28 cellular contexts compared by ENCODE assay signal in the genomic region with DNA sequence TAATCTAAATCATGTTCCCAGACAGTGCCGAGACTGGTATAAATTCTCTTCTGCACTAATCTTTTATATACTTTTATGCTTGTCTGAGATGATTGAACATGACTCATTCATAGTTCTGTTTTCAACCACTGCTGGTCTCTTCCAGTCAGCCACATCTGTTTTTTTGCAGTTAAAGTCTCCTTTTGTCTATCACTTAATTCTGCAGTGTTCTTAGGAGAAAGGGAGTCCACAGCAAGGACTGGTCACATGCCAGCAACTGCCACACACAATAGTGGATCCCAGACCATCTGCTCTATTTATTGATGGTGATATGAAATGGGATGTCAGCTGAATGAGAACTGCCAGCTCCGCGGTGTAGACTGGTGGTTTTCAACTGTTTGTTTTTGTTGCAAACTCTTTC.
A peak's percentile ranks its signal among the peaks of the same experiment; 100 is the strongest.
DNase-seq lines count a peak whose midpoint lies in the region; ATAC-seq and TF ChIP-seq lines count a peak whose summit lies in the region.
"Had no signal": no experiment of that assay in that cellular context is flagged by ENCODE, and none has a peak within 500 bp of the region (broad histone marks: within the 10 kb centered on the region; RNA-seq: fewer than 3 reads in every experiment).

No MANE protein-coding gene starts in this region.

- H3K27ac ChIP-seq in heart right ventricle = no peak overlapping the region
- H3K27ac ChIP-seq: neural progenitor cell, parathyroid adenoma, upper lobe of right lung had no signal

- H3K9me3 ChIP-seq in heart right ventricle = peaks cover 0 to 8% (median 0%) of the 10 kb centered on the region in 11 donors
- H3K9me3 ChIP-seq: upper lobe of right lung had no signal

- TF ChIP-seq CTCF in BJ (IDR thresholded peaks at IDR 0.05; ENCODE audit: insufficient read depth, low read depth, low read length) (no peak), heart right ventricle (IDR thresholded peaks at IDR 0.05) (no peak)

- H3K4me3 ChIP-seq in BJ (ENCODE audit: low read depth, low read length) (no peak overlapping the region), heart right ventricle (no peak overlapping the region)
- H3K4me3 ChIP-seq: neural progenitor cell, upper lobe of right lung had no signal

- H3K27me3 ChIP-seq in BJ (ENCODE audit: control insufficient read depth, insufficient read depth, low read length) (peaks cover 2% of the 10 kb centered on the region), heart right ventricle (peaks cover 0 to 13% (median 3%) of the 10 kb centered on the region in 7 donors)
- H3K27me3 ChIP-seq: neural progenitor cell had no signal

- ATAC-seq in heart right ventricle = no peak
- no peak for ATAC-seq in HG03521 (IDR thresholded peaks at IDR 0.05; ENCODE audit: unreplicated experiment)
- ATAC-seq in HG02623 (IDR thresholded peaks at IDR 0.05; ENCODE audit: unreplicated experiment) = no peak
- ATAC-seq: left lobe of liver; right cardiac atrium; stimulated activated memory B cell treated with anti-CD40 and anti-IgM and Interleukin-4, amounts not matched to agents 10 μg/mL and 1 μg/mL and 100 μg/mL, for 72 hours; upper lobe of right lung had no signal

- peak; percentile 46 for DNase-seq in BJ (ENCODE audit: low read depth)
- peak; percentile 10 for DNase-seq in M059J (ENCODE audit: low read depth)
- peak; percentile 30 for DNase-seq in epidermal melanocyte (ENCODE audit: insufficient read length, low spot score)
- peak; percentile 32 for DNase-seq in retina
- no peak for DNase-seq in heart right ventricle
- DNase-seq in kidney tubule cell (ENCODE audit: low spot score) = no peak
- DNase-seq: activated CD4-positive, alpha-beta T cell treated with anti-CD3 and anti-CD28 coated beads, Interleukin-2, amount 10 ng/mL, durations not matched to agents 24 days and 14 days; activated gamma-delta T cell; activated naive CD8-positive, alpha-beta T cell treated with anti-CD3 and anti-CD28 coated beads, Interleukin-2, amount 10 ng/mL, durations not matched to agents 7 days and 5 days; activated T-cell treated with anti-CD3 and anti-CD28 coated beads, Interleukin-2, amount 50 U/mL, for 24 hours; CD4-positive, CD25-positive, alpha-beta regulatory T cell; central memory CD4-positive, alpha-beta T cell; EL; H7; mesenchymal stem cell; NCI-H1417 treated with DMSO at 0.1 percent for 48 hours; NCI-H2081; NCI-H446; right cardiac atrium; Right ventricle myocardium superior; stimulated activated CD4-positive, alpha-beta T cell treated with anti-CD3 and anti-CD28 coated beads, Interleukin-4, amount 100 ng/mL, for 4 hours; upper lobe of right lung had no signal

- WGBS in heart right ventricle, 2 donors = 55 to 64% methylated on average over 3 of the region's 3 CpGs

- no peaks in the 10 kb centered on the region for H3K36me3 ChIP-seq in BJ (ENCODE audit: control insufficient read depth, insufficient read depth, low read length)
- H3K36me3 ChIP-seq in heart right ventricle = no peaks in the 10 kb centered on the region
- H3K36me3 ChIP-seq: neural progenitor cell, upper lobe of right lung had no signal

- intact Hi-C loops in heart right ventricle (cut with DNase I) = no loop called here

- POLR2A ChIA-PET in BJ (lab: Charles Lee) = no interaction called here

- CTCF ChIA-PET in BJ (lab: Yijun Ruan, JAX) = interaction anchor here (1.1 kb wide), 1 partner anchor 49 kb away, joined by 4 read pairs; no protein-coding TSS in a partner anchor

- H3K4me1 ChIP-seq in heart right ventricle = no peaks in the 10 kb centered on the region
- H3K4me1 ChIP-seq: neural progenitor cell, parathyroid adenoma, upper lobe of right lung had no signal

Comparison
In these comparisons a context has a peak if more than half of its experiments do, and no peak if none do; other contexts are left out.
1. DNase-seq: peak in BJ (single experiment), M059J (single experiment), epidermal melanocyte (single experiment) and retina (single experiment); none in heart right ventricle (0 of 2) and kidney tubule cell (single experiment).